ENCODE assay signal across 9 cellular contexts in genomic region chr19:39212377-39212742, GRCh38. TPM values are rescaled to one million over a fixed set of nuclear protein-coding genes. Genes with fewer than 3 reads are reported as not detected.
DNase-seq lines count a peak whose midpoint lies in the region; ATAC-seq and TF ChIP-seq lines count a peak whose summit lies in the region.
"Had no signal": no experiment of that assay in that cellular context is flagged by ENCODE, and none has a peak within 500 bp of the region (broad histone marks: within the 10 kb centered on the region; RNA-seq: fewer than 3 reads in every experiment).

No MANE protein-coding gene starts in this region.

- H3K4me3 Mint-ChIP-seq in memory B cell, result no peak overlapping the region
- no peak overlapping the region for H3K4me3 Mint-ChIP-seq in type B pancreatic cell
- H3K4me3 Mint-ChIP-seq: activated naive CD8-positive, alpha-beta T cell had no signal

- H3K27me3 Mint-ChIP-seq in memory B cell (peaks cover 8% of the 10 kb centered on the region), type B pancreatic cell (peaks cover 25% of the 10 kb centered on the region)

- DNase-seq in HCEC 1CT, result peak; percentile 5
- peak; percentile 56 for DNase-seq in SK-MEL-5 (ENCODE audit: low read depth, low spot score)
- peak; percentile 61 for DNase-seq in activated naive CD4-positive, alpha-beta T cell treated with anti-CD3 and anti-CD28 coated beads, Interleukin-2, amount 50 U/mL, for 16 hours
- DNase-seq in memory B cell (ENCODE audit: low spot score in 2 of 2), result no peak
- DNase-seq in type B pancreatic cell (ENCODE audit: extremely low spot score, unreplicated experiment), result no peak

- TF ChIP-seq CTCF in type B pancreatic cell (conservative IDR thresholded peaks at IDR 0.05), result peak; percentile 58

- in situ Hi-C loops in SK-MEL-5 (cut with HindIII; ENCODE audit: low pct_unique_long_range_greater_than_20kb, low sequenced_read_pairs), result no loop called here

- H3K9me3 Mint-ChIP-seq in memory B cell (peaks cover 5% of the 10 kb centered on the region), type B pancreatic cell (peaks cover 5% of the 10 kb centered on the region)

- H3K36me3 Mint-ChIP-seq in memory B cell, result peaks cover 4% of the 10 kb centered on the region
- H3K36me3 Mint-ChIP-seq in type B pancreatic cell, result no peaks in the 10 kb centered on the region

- H3K4me1 Mint-ChIP-seq in memory B cell, result no peaks in the 10 kb centered on the region
- H3K4me1 Mint-ChIP-seq in type B pancreatic cell (ENCODE audit: unreplicated experiment), result no peaks in the 10 kb centered on the region

- H3K27ac Mint-ChIP-seq in memory B cell (no peak overlapping the region), type B pancreatic cell (no peak overlapping the region)
- H3K27ac Mint-ChIP-seq: activated naive CD8-positive, alpha-beta T cell had no signal

- ATAC-seq in memory B cell (ENCODE audit: low read depth) (peak; percentile 69), HG02973 (IDR thresholded peaks at IDR 0.05; ENCODE audit: unreplicated experiment) (no peak), HG02938 (IDR thresholded peaks at IDR 0.05; ENCODE audit: unreplicated experiment) (no peak)

RNA-seq across cellular contexts. Expression of gene SYCN, which starts 8.3 kb away (rescaled TPM):
- total RNA-seq in SK-MEL-5 (2014; rRNA removed; shearing (Covaris generic)), result not detected in 2 replicates
- not detected in 2 replicates for polyA plus RNA-seq in SK-MEL-5 (2015; cell fraction: cytosol; rRNA removed)
- polyA plus RNA-seq in SK-MEL-5 (2015; cell fraction: nucleus; rRNA removed), result not detected in 2 replicates
- not detected in 2 replicates for total RNA-seq in type B pancreatic cell (ENCODE audit: low replicate concordance)
- total RNA-seq: urinary bladder had no signal
- polyA plus RNA-seq: urinary bladder had no signal

RNA-seq across cellular contexts. Expression of gene NCCRP1, which starts 15.6 kb away (rescaled TPM):
- total RNA-seq in SK-MEL-5 (2014; rRNA removed; shearing (Covaris generic)), result 0.21 and 0.67 TPM in 2 replicates
- polyA plus RNA-seq in SK-MEL-5 (2015; cell fraction: cytosol; rRNA removed), result 0.29 and 0.44 TPM in 2 replicates
- polyA plus RNA-seq in SK-MEL-5 (2015; cell fraction: nucleus; rRNA removed), result 0.14 and 0.21 TPM in 2 replicates
- total RNA-seq in type B pancreatic cell (ENCODE audit: low replicate concordance), result 19.0 and 22.6 TPM in 2 replicates

RNA-seq across cellular contexts. Expression of gene IFNL3, which starts 32.4 kb away (rescaled TPM):
- not detected in 2 replicates for total RNA-seq in SK-MEL-5 (2014; rRNA removed; shearing (Covaris generic))
- polyA plus RNA-seq in SK-MEL-5 (2015; cell fraction: cytosol; rRNA removed), result not detected in 2 replicates
- polyA plus RNA-seq in SK-MEL-5 (2015; cell fraction: nucleus; rRNA removed), result not detected in 2 replicates
- total RNA-seq in type B pancreatic cell (ENCODE audit: low replicate concordance), result not detected in 2 replicates
- total RNA-seq: urinary bladder had no signal
- polyA plus RNA-seq: urinary bladder had no signal

RNA-seq across cellular contexts. Expression of gene IFNL4, which starts 36.3 kb away (rescaled TPM):
- total RNA-seq in SK-MEL-5 (2014; rRNA removed; shearing (Covaris generic)), result not detected in 2 replicates
- not detected in 2 replicates for polyA plus RNA-seq in SK-MEL-5 (2015; cell fraction: cytosol; rRNA removed)
- polyA plus RNA-seq in SK-MEL-5 (2015; cell fraction: nucleus; rRNA removed), result not detected in 2 replicates
- not detected in 2 replicates for total RNA-seq in type B pancreatic cell (ENCODE audit: low replicate concordance)
- total RNA-seq: urinary bladder had no signal
- polyA plus RNA-seq: urinary bladder had no signal

RNA-seq across cellular contexts. Expression of gene IFNL2, which starts 55.8 kb away (rescaled TPM):
- total RNA-seq in SK-MEL-5 (2014; rRNA removed; shearing (Covaris generic)), result not detected in 2 replicates
- not detected in 2 replicates for polyA plus RNA-seq in SK-MEL-5 (2015; cell fraction: cytosol; rRNA removed)
- polyA plus RNA-seq in SK-MEL-5 (2015; cell fraction: nucleus; rRNA removed), result not detected in 2 replicates
- total RNA-seq in type B pancreatic cell (ENCODE audit: low replicate concordance), result not detected in 2 replicates
- total RNA-seq: urinary bladder had no signal
- polyA plus RNA-seq: urinary bladder had no signal

Comparison
In these comparisons a context has a peak if more than half of its experiments do, and no peak if none do; other contexts are left out.
1. DNase-seq: peak in HCEC 1CT (single experiment), SK-MEL-5 (single experiment) and activated naive CD4-positive, alpha-beta T cell treated with anti-CD3 and anti-CD28 coated beads, Interleukin-2, amount 50 U/mL, for 16 hours (single experiment); none in memory B cell (0 of 2) and type B pancreatic cell (single experiment).
2. RNA of gene NCCRP1, which starts 15.6 kb away (total RNA-seq): 19.0 to 22.6 TPM in type B pancreatic cell; 0.21 to 0.67 TPM in SK-MEL-5; every median in the first group is over 10 times any median in the second.